23 cellular contexts compared by ENCODE assay signal in the genomic region with DNA sequence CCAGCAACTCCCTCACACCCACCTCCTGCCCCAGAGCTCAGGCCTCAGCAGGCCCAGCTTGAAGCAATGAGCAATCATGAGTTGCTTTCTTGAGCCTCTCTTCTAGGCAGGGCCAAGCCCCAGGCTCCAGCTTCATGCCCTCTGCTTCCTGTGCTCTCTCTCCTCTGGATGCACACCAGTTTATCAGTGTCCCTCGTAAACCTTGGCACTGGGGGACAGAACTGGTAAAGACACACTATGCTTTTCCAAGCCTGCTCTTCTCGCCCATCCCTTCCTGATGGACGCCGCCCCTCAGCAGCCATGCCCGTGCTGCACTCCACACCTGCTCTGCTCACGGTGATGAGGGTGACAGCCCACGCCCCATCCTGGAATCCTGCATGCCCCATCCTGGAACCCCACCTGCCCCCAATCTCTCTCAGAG. TPM values are rescaled to one million over a fixed set of nuclear protein-coding genes. Genes with fewer than 3 reads are reported as not detected.
A peak's percentile ranks its signal among the peaks of the same experiment; 100 is the strongest.
DNase-seq lines count a peak whose midpoint lies in the region; ATAC-seq and TF ChIP-seq lines count a peak whose summit lies in the region.
"Had no signal": no experiment of that assay in that cellular context is flagged by ENCODE, and none has a peak within 500 bp of the region (broad histone marks: within the 10 kb centered on the region; RNA-seq: fewer than 3 reads in every experiment).

No MANE protein-coding gene starts in this region.

- in situ Hi-C loops in IMR-90 (cut with MboI; ENCODE audit: low sequenced_read_pairs), result no loop called here

- intact Hi-C loops in Caco-2 (cut with micrococcal nuclease; ENCODE audit: unreplicated experiment) (loop anchor here (5.0 kb wide), 1 partner anchor 191 kb away; no protein-coding TSS in a partner anchor), IMR-90 (cut with micrococcal nuclease) (no loop called here), posterior vena cava (cut with DNase I) (loop anchor here (5.0 kb wide), 2 partner anchors 116 to 481 kb away; a partner anchor contains a TSS), natural killer cell (cut with micrococcal nuclease) (no loop called here)
- intact Hi-C loops in activated CD4-positive, alpha-beta memory T cell treated with anti-CD3 and anti-CD28 coated beads for 36 hours (cut with micrococcal nuclease), result no loop called here

- no peak for TF ChIP-seq RAD21 in IMR-90 (IDR thresholded peaks at IDR 0.05; ENCODE audit: low read length)

- no peak overlapping the region for H3K56ac ChIP-seq in IMR-90 (ENCODE audit: extremely low read depth, insufficient read depth, low read length)

- H2AFZ ChIP-seq in IMR-90 (replicated peaks; ENCODE audit: low read length, poor library complexity), result no peak overlapping the region
- H2AFZ ChIP-seq: neural progenitor cell had no signal

- H3K36me3 Mint-ChIP-seq in Caco-2 (ENCODE audit: insufficient read depth, unreplicated experiment), result peaks cover 12% of the 10 kb centered on the region
- H3K36me3 Mint-ChIP-seq in glutamatergic neuron (ENCODE audit: unreplicated experiment), result no peaks in the 10 kb centered on the region
- H3K36me3 Mint-ChIP-seq in natural killer cell, result no peaks in the 10 kb centered on the region
- no peaks in the 10 kb centered on the region for H3K36me3 Mint-ChIP-seq in activated CD4-positive, alpha-beta memory T cell treated with anti-CD3 and anti-CD28 coated beads for 36 hours
- H3K36me3 Mint-ChIP-seq: CD4-positive, CD25-positive, alpha-beta regulatory T cell had no signal

- H3K18ac ChIP-seq in IMR-90 (ENCODE audit: low read depth, low read length), result no peak overlapping the region

- peaks cover 16% of the 10 kb centered on the region; the same call in 1 of the 2 replicates for H3K4me1 ChIP-seq in Caco-2
- H3K4me1 ChIP-seq in IMR-90 (ENCODE audit: control insufficient read depth, insufficient read depth, low read length), result peaks cover 21% of the 10 kb centered on the region
- H3K4me1 ChIP-seq: neural progenitor cell had no signal

- H2BK5ac ChIP-seq in IMR-90 (ENCODE audit: low read depth, low read length, poor library complexity, severe bottlenecking), result no peak overlapping the region

- peaks cover 4% of the 10 kb centered on the region for H3K36me3 ChIP-seq in Caco-2 (ENCODE audit: control insufficient read depth, insufficient read depth, low read length)
- H3K36me3 ChIP-seq in IMR-90 (ENCODE audit: control insufficient read depth, insufficient read depth, low read length), result peaks cover 7% of the 10 kb centered on the region; the same call in 1 of the 2 replicates
- H3K36me3 ChIP-seq: gastrocnemius medialis, neural progenitor cell, SJCRH30 had no signal

- CTCF ChIA-PET in Caco-2 (lab: Charles Lee) (interaction anchor here (1.4 kb wide), 1 partner anchor 191 kb away, joined by 3 read pairs; no protein-coding TSS in a partner anchor), IMR-90 (lab: Yijun Ruan, JAX) (no interaction called here)
- CTCF ChIA-PET in activated CD4-positive, alpha-beta memory T cell treated with anti-CD3 and anti-CD28 coated beads for 36 hours (lab: Charles Lee), result interaction anchor here (1.3 kb wide), 1 partner anchor 17 kb away, joined by 3 read pairs; no protein-coding TSS in a partner anchor

- H3K79me1 ChIP-seq in IMR-90 (ENCODE audit: low read depth in 1 of 2, low read length in 2 of 2), result peaks cover 5 to 17% of the 10 kb centered on the region in 2 experiments; a peak in 3 of 4 replicates

- no peak for TF ChIP-seq CTCF in Caco-2 (IDR thresholded peaks at IDR 0.05; ENCODE audit: insufficient read depth in 1 of 2, low read depth in 1 of 2, low read length in 1 of 2, severe bottlenecking in 1 of 2, unreplicated experiment in 1 of 2)
- no peak for TF ChIP-seq CTCF in IMR-90 (conservative IDR thresholded peaks at IDR 0.05; ENCODE audit: low read depth, low read length)
- no peak for TF ChIP-seq CTCF in glutamatergic neuron (IDR thresholded peaks at IDR 0.05; ENCODE audit: partially characterized antibody, unreplicated experiment)
- TF ChIP-seq CTCF in natural killer cell (IDR thresholded peaks at IDR 0.05), result no peak

- H3K9me3 Mint-ChIP-seq in Caco-2 (ENCODE audit: unreplicated experiment) (peaks cover 9% of the 10 kb centered on the region), glutamatergic neuron (ENCODE audit: unreplicated experiment) (peaks cover 2% of the 10 kb centered on the region), natural killer cell (peaks cover 3 to 6% of the 10 kb centered on the region in 2 donors)
- no peaks in the 10 kb centered on the region for H3K9me3 Mint-ChIP-seq in activated CD4-positive, alpha-beta memory T cell treated with anti-CD3 and anti-CD28 coated beads for 36 hours
- H3K9me3 Mint-ChIP-seq: neural progenitor cell had no signal

- no peak overlapping the region for H2BK15ac ChIP-seq in IMR-90 (ENCODE audit: low read depth, low read length)

- ATAC-seq in IMR-90 (ENCODE audit: low read depth) (no peak), natural killer cell (no peak)
- ATAC-seq: activated CD8-positive, alpha-beta T cell treated with anti-CD3 and anti-CD28 coated beads, Interleukin-2, amount 10 ng/mL, durations not matched to agents 7 days and 5 days; K562; left colon; PC-3 had no signal

- H3K4me3 Mint-ChIP-seq in Caco-2 (ENCODE audit: unreplicated experiment) (no peak overlapping the region), glutamatergic neuron (ENCODE audit: unreplicated experiment) (no peak overlapping the region), natural killer cell (no peak overlapping the region)
- H3K4me3 Mint-ChIP-seq in activated CD4-positive, alpha-beta memory T cell treated with anti-CD3 and anti-CD28 coated beads for 36 hours, result no peak overlapping the region
- H3K4me3 Mint-ChIP-seq: activated CD8-positive, alpha-beta T cell treated with anti-CD3 and anti-CD28 coated beads, Interleukin-2, amount 10 ng/mL, durations not matched to agents 7 days and 5 days; activated naive CD4-positive, alpha-beta T cell treated with anti-CD3 and anti-CD28 coated beads for 36 hours; CD4-positive, CD25-positive, alpha-beta regulatory T cell; central memory CD8-positive, alpha-beta T cell; neural progenitor cell had no signal

- no peak overlapping the region for H3K27ac ChIP-seq in IMR-90 (ENCODE audit: insufficient read depth, low read length)
- H3K27ac ChIP-seq: gastrocnemius medialis, neural progenitor cell, SJCRH30 had no signal

- no peak overlapping the region for H2BK120ac ChIP-seq in IMR-90 (ENCODE audit: low read depth, low read length)

- peaks cover 17% of the 10 kb centered on the region for H3K4me1 Mint-ChIP-seq in Caco-2 (ENCODE audit: low read depth, unreplicated experiment)
- H3K4me1 Mint-ChIP-seq in glutamatergic neuron (ENCODE audit: low read depth, unreplicated experiment), result no peaks in the 10 kb centered on the region
- H3K4me1 Mint-ChIP-seq in natural killer cell, result peaks cover 0 to 6% of the 10 kb centered on the region in 2 donors
- no peaks in the 10 kb centered on the region for H3K4me1 Mint-ChIP-seq in activated CD4-positive, alpha-beta memory T cell treated with anti-CD3 and anti-CD28 coated beads for 36 hours (ENCODE audit: low read depth)
- H3K4me1 Mint-ChIP-seq: CD4-positive, CD25-positive, alpha-beta regulatory T cell had no signal

- H3K27ac Mint-ChIP-seq in Caco-2 (ENCODE audit: unreplicated experiment) (peak overlapping the region; percentile 11), glutamatergic neuron (ENCODE audit: unreplicated experiment) (no peak overlapping the region), natural killer cell (no peak overlapping the region)
- H3K27ac Mint-ChIP-seq in activated CD4-positive, alpha-beta memory T cell treated with anti-CD3 and anti-CD28 coated beads for 36 hours, result no peak overlapping the region
- H3K27ac Mint-ChIP-seq: activated CD8-positive, alpha-beta T cell treated with anti-CD3 and anti-CD28 coated beads, Interleukin-2, amount 10 ng/mL, durations not matched to agents 7 days and 5 days; activated naive CD4-positive, alpha-beta T cell treated with anti-CD3 and anti-CD28 coated beads for 36 hours; neural progenitor cell had no signal

- no peak overlapping the region for H3K23ac ChIP-seq in IMR-90 (ENCODE audit: low read depth, low read length)

- H3K9me3 ChIP-seq in Caco-2 (no peaks in the 10 kb centered on the region), IMR-90 (ENCODE audit: control insufficient read depth, insufficient read depth, low read length) (no peaks in the 10 kb centered on the region)
- H3K9me3 ChIP-seq: gastrocnemius medialis, SJCRH30 had no signal

- peaks cover 4% of the 10 kb centered on the region for H4K20me1 ChIP-seq in IMR-90 (ENCODE audit: insufficient read depth, low read length)

- H3K14ac ChIP-seq in IMR-90 (replicated peaks; ENCODE audit: low read depth, low read length), result no peak overlapping the region

- no peak overlapping the region for H4K5ac ChIP-seq in IMR-90 (ENCODE audit: low read depth, low read length)

- H2BK20ac ChIP-seq in IMR-90 (ENCODE audit: low read depth, low read length), result no peak overlapping the region

- TF ChIP-seq POLR2A in IMR-90 (IDR thresholded peaks at IDR 0.05; ENCODE audit: low read depth, low read length), result no peak

- POLR2A ChIA-PET in Caco-2 (lab: Charles Lee) (no interaction called here), IMR-90 (lab: Charles Lee; ENCODE audit: unreplicated experiment) (no interaction called here)
- POLR2A ChIA-PET in activated CD4-positive, alpha-beta memory T cell treated with anti-CD3 and anti-CD28 coated beads for 36 hours (lab: Charles Lee), result no interaction called here

- H3K9me1 ChIP-seq in IMR-90 (ENCODE audit: insufficient read depth, low read length), result peaks cover 26% of the 10 kb centered on the region

- H3K4me3 ChIP-seq in Caco-2 (ENCODE audit: low read depth, low read length), result no peak overlapping the region
- H3K4me3 ChIP-seq in IMR-90 (ENCODE audit: insufficient read depth, low read depth, low read length), result no peak overlapping the region
- H3K4me3 ChIP-seq: gastrocnemius medialis, K562, neural progenitor cell, SJCRH30 had no signal

- no peak overlapping the region for H4K8ac ChIP-seq in IMR-90 (ENCODE audit: low read depth in 2 of 2, low read length in 2 of 2)

- H3K4ac ChIP-seq in IMR-90 (ENCODE audit: low read depth, low read length), result no peak overlapping the region

- H3K27me3 ChIP-seq in Caco-2 (replicated peaks; ENCODE audit: control insufficient read depth, insufficient read depth, low read length) (no peaks in the 10 kb centered on the region), IMR-90 (ENCODE audit: control insufficient read depth, insufficient read depth, low read length) (no peaks in the 10 kb centered on the region)
- H3K27me3 ChIP-seq: gastrocnemius medialis, neural progenitor cell, SJCRH30 had no signal

- H3K9ac ChIP-seq in IMR-90 (ENCODE audit: low read depth, low read length), result no peak overlapping the region
- H3K9ac ChIP-seq: neural progenitor cell had no signal

- peak overlapping the region; percentile 4; the same call in 1 of the 2 replicates for H2AK5ac ChIP-seq in IMR-90 (ENCODE audit: low read depth, low read length)

- 90% methylated on average over 5 of the region's 7 CpGs; no CpG with 5 or more reads in 1 of the 2 experiments for WGBS in IMR-90 (ENCODE audit: extremely low coverage in 2 of 2, insufficient read length in 1 of 2), 2 experiments

- DNase-seq in Caco-2 (peak; percentile 38 to 75), IMR-90 (no peak), glutamatergic neuron (peak; percentile 17), posterior vena cava (ENCODE audit: low spot score) (peak; percentile 61), natural killer cell (no peak), AG08396 (ENCODE audit: low spot score) (no peak)
- DNase-seq in activated CD4-positive, alpha-beta memory T cell treated with anti-CD3 and anti-CD28 coated beads for 36 hours, result no peak
- DNase-seq: activated CD8-positive, alpha-beta T cell treated with anti-CD3 and anti-CD28 coated beads, Interleukin-2, amount 10 ng/mL, durations not matched to agents 7 days and 5 days; activated naive CD4-positive, alpha-beta T cell treated with anti-CD3 and anti-CD28 coated beads for 36 hours; activated T-cell treated with anti-CD3 and anti-CD28 coated beads, Interleukin-2, amount 50 U/mL, for 1 hour; CD4-positive, CD25-positive, alpha-beta regulatory T cell; DMS153; MV-4-11; NCI-H187; PC-3; retina; SJCRH30; T-helper 2 cell had no signal

- no peak overlapping the region for H4K91ac ChIP-seq in IMR-90 (ENCODE audit: insufficient read depth, low read depth, low read length)

- no peak overlapping the region for H3K4me2 ChIP-seq in IMR-90 (ENCODE audit: low read depth, low read length)
- H3K4me2 ChIP-seq: neural progenitor cell had no signal

- dilution Hi-C loops in IMR-90 (cut with HindIII; ENCODE audit: low sequenced_read_pairs, unreplicated experiment), result no loop called here

- no peak overlapping the region for H2AK9ac ChIP-seq in IMR-90 (replicated peaks; ENCODE audit: low read depth, low read length, poor library complexity)

- no peaks in the 10 kb centered on the region for H3K27me3 Mint-ChIP-seq in Caco-2 (ENCODE audit: insufficient read depth, unreplicated experiment)
- H3K27me3 Mint-ChIP-seq in glutamatergic neuron (ENCODE audit: unreplicated experiment), result peaks cover 11% of the 10 kb centered on the region
- H3K27me3 Mint-ChIP-seq in natural killer cell (ENCODE audit: low read depth in 2 of 2), result peaks cover 8 to 9% of the 10 kb centered on the region in 2 donors
- H3K27me3 Mint-ChIP-seq in activated CD4-positive, alpha-beta memory T cell treated with anti-CD3 and anti-CD28 coated beads for 36 hours, result no peaks in the 10 kb centered on the region

- no TSS peak for BruUV-seq in Caco-2 (replicated peaks; lab: Mats Ljungman, UMichigan)
- BruUV-seq in IMR-90 (replicated peaks; lab: Mats Ljungman, UMichigan), result no TSS peak

RNA-seq across cellular contexts. Expression of a gene that starts 49.4 kb away (rescaled TPM):
- total RNA-seq in Caco-2 (2022) (18.3 and 27.5 TPM in 2 replicates), IMR-90 (2012; rRNA removed) (0.18 TPM in 1 of 2 replicates, not detected in the other), glutamatergic neuron (ENCODE audit: unreplicated experiment) (not detected), posterior vena cava (1 to 10 TPM in 1 of 2 donors, not detected in 1; 1.8 TPM), natural killer cell (under 1 TPM in 1 of 3 donors, not detected in 2; 1.00 TPM)
- polyA plus RNA-seq in IMR-90 (2012; rRNA removed), result 0.30 TPM in 1 of 2 replicates, not detected in the other
- 0.11 and 0.26 TPM in 2 replicates for polyA plus RNA-seq in IMR-90 (2012; cell fraction: cytosol; rRNA removed)
- 0.11 TPM in 1 of 2 replicates, not detected in the other for polyA plus RNA-seq in IMR-90 (2012; cell fraction: nucleus; rRNA removed; ENCODE audit: low replicate concordance)
- not detected for total RNA-seq in activated CD4-positive, alpha-beta memory T cell treated with anti-CD3 and anti-CD28 coated beads for 36 hours
- total RNA-seq: activated CD8-positive, alpha-beta T cell treated with anti-CD3 and anti-CD28 coated beads, Interleukin-2, amount 10 ng/mL, durations not matched to agents 7 days and 5 days; activated naive CD4-positive, alpha-beta T cell treated with anti-CD3 and anti-CD28 coated beads for 36 hours; CD4-positive, CD25-positive, alpha-beta regulatory T cell; left colon; PC-3; SJCRH30 had no signal
- polyA plus RNA-seq: CD4-positive, CD25-positive, alpha-beta regulatory T cell; K562 had no signal

RNA-seq across cellular contexts. Expression of a gene that starts 56.2 kb away (rescaled TPM):
- total RNA-seq in Caco-2 (2022) (45.5 and 46.0 TPM in 2 replicates), IMR-90 (2012; rRNA removed) (not detected in 2 replicates), glutamatergic neuron (ENCODE audit: unreplicated experiment) (not detected), posterior vena cava (not detected), natural killer cell (not detected)
- not detected in 2 replicates for polyA plus RNA-seq in IMR-90 (2012; rRNA removed)
- polyA plus RNA-seq in IMR-90 (2012; cell fraction: cytosol; rRNA removed), result not detected in 2 replicates
- polyA plus RNA-seq in IMR-90 (2012; cell fraction: nucleus; rRNA removed; ENCODE audit: low replicate concordance), result not detected in 2 replicates
- not detected for total RNA-seq in activated CD4-positive, alpha-beta memory T cell treated with anti-CD3 and anti-CD28 coated beads for 36 hours
- total RNA-seq: activated CD8-positive, alpha-beta T cell treated with anti-CD3 and anti-CD28 coated beads, Interleukin-2, amount 10 ng/mL, durations not matched to agents 7 days and 5 days; activated naive CD4-positive, alpha-beta T cell treated with anti-CD3 and anti-CD28 coated beads for 36 hours; CD4-positive, CD25-positive, alpha-beta regulatory T cell; left colon; PC-3; SJCRH30 had no signal
- polyA plus RNA-seq: CD4-positive, CD25-positive, alpha-beta regulatory T cell; K562 had no signal

Comparison
In these comparisons a context has a peak if more than half of its experiments do, and no peak if none do; other contexts are left out.
1. DNase-seq: peak in Caco-2 (2 of 2), glutamatergic neuron (single experiment) and posterior vena cava (single experiment); none in IMR-90 (single experiment), natural killer cell (single experiment), AG08396 (single experiment) and activated CD4-positive, alpha-beta memory T cell treated with anti-CD3 and anti-CD28 coated beads for 36 hours (single experiment).
2. RNA of a gene that starts 56.2 kb away (total RNA-seq): 45.5 to 46.0 TPM in Caco-2; not detected in IMR-90, not detected in glutamatergic neuron (single experiment), not detected in posterior vena cava, not detected in natural killer cell and not detected in activated CD4-positive, alpha-beta memory T cell treated with anti-CD3 and anti-CD28 coated beads for 36 hours; every median in the first group is over 10 times any median in the second.
3. intact Hi-C loops: an anchor here in Caco-2 (5.0 kb wide) and posterior vena cava (5.0 kb wide); none called in IMR-90, natural killer cell and activated CD4-positive, alpha-beta memory T cell treated with anti-CD3 and anti-CD28 coated beads for 36 hours.